ENCODE assay signal across 1 cellular context in the genomic region with DNA sequence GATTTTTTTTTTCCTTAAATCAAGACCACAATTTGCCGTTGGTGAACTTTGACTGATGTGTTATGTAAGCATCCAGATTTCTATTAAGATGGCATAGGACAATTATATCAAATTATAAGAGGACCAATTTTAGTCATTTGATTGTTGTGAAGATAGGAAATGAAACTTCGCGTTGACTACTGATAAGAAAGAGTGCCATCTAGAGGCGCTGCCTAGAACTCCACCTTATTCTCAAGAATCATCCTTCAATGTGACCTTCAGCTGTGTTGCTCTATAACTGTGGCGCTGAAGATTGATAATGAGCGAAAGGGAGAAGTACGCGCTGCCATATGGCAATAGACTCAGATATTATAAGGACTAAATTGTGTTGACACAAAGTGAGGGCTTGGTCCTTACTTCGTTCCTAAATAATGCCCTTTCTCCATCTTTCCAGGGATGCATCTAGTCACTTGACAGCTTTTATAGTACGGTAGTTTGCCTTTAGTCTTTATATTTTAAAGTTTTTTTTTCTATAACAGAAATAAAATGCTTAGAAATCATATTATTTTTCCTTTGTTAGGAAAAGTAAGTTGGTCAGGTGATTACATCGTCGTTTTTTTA.
TF ChIP-seq lines count a peak whose summit lies in the region.

No MANE protein-coding gene starts in this region.

TF ChIP-seq in H1, 55 proteins besides CTCF, POLR2A, EP300 and RAD21 (continued from another document):
- TF ChIP-seq, protein P1, sequence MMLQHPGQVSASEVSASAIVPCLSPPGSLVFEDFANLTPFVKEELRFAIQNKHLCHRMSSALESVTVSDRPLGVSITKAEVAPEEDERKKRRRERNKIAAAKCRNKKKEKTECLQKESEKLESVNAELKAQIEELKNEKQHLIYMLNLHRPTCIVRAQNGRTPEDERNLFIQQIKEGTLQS (IDR thresholded peaks at IDR 0.05; ENCODE audit: insufficient read depth, low read depth, low read length) = no peak
- TF ChIP-seq SRF (IDR thresholded peaks at IDR 0.05; ENCODE audit: low read depth, low read length) = no peak
